8 cellular contexts compared by ENCODE assay signal in genomic region chr17:40541060-40541872, GRCh38. TPM values are rescaled to one million over a fixed set of nuclear protein-coding genes. Genes with fewer than 3 reads are reported as not detected.
DNase-seq lines count a peak whose midpoint lies in the region; ATAC-seq and TF ChIP-seq lines count a peak whose summit lies in the region.

No MANE protein-coding gene starts in this region.

- H3K36me3 ChIP-seq in CD4-positive, alpha-beta memory T cell (ENCODE audit: insufficient read depth, low read length) = no peaks in the 10 kb centered on the region
- no peaks in the 10 kb centered on the region for H3K36me3 ChIP-seq in sigmoid colon
- no peaks in the 10 kb centered on the region for H3K36me3 ChIP-seq in MG63

- peak overlapping the region; percentile 25 to 43 for H3K4me3 ChIP-seq in CD4-positive, alpha-beta memory T cell (ENCODE audit: low read length in 2 of 2)
- H3K4me3 ChIP-seq in sigmoid colon (no peak overlapping the region), MG63 (no peak overlapping the region)

- H3K4me1 Mint-ChIP-seq in CD4-positive, alpha-beta memory T cell = peaks cover 55 to 91% (median 75%) of the 10 kb centered on the region in 4 donors
- H3K4me1 Mint-ChIP-seq in activated CD8-positive, alpha-beta T cell treated with anti-CD3 and anti-CD28 coated beads for 36 hours (ENCODE audit: low read depth) = peaks cover 89% of the 10 kb centered on the region

- ATAC-seq in activated CD8-positive, alpha-beta T cell treated with anti-CD3 and anti-CD28 coated beads for 36 hours = peak; percentile 32

- peaks cover 91% of the 10 kb centered on the region for H3K4me1 ChIP-seq in CD4-positive, alpha-beta memory T cell (ENCODE audit: insufficient read depth, low read length)
- peaks cover 0 to 73% (median 62%) of the 10 kb centered on the region in 4 donors for H3K4me1 ChIP-seq in sigmoid colon

- DNase-seq in CD4-positive, alpha-beta memory T cell = peak; percentile 83 to 96 (median 88)
- peak; percentile 92 for DNase-seq in activated CD8-positive, alpha-beta T cell treated with anti-CD3 and anti-CD28 coated beads for 36 hours
- DNase-seq in effector CD4-positive, alpha-beta T cell = peak; percentile 69
- DNase-seq in sigmoid colon = peak; percentile 68
- no peak for DNase-seq in MG63
- DNase-seq in NCI-H146 treated with DMSO at 0.1 percent for 48 hours (lab: John Stamatoyannopoulos, UW; ENCODE audit: unreplicated experiment) = no peak
- DNase-seq in cortex of kidney (lab: John Stamatoyannopoulos, UW) = no peak
- no peak for DNase-seq in HK-2 (ENCODE audit: unreplicated experiment)

- H3K27me3 Mint-ChIP-seq in CD4-positive, alpha-beta memory T cell = peaks cover 0 to 4% of the 10 kb centered on the region in 2 donors
- no peaks in the 10 kb centered on the region for H3K27me3 Mint-ChIP-seq in activated CD8-positive, alpha-beta T cell treated with anti-CD3 and anti-CD28 coated beads for 36 hours

- intact Hi-C loops in CD4-positive, alpha-beta memory T cell (cut with micrococcal nuclease) = loop anchor here (1.0 to 2.0 kb wide), 3 partner anchors 8 to 60 kb away; no protein-coding TSS in a partner anchor
- intact Hi-C loops in activated CD8-positive, alpha-beta T cell treated with anti-CD3 and anti-CD28 coated beads for 36 hours (cut with micrococcal nuclease) = loop anchor here (2.0 kb wide), 1 partner anchor 20 kb away; no protein-coding TSS in a partner anchor
- intact Hi-C loops in sigmoid colon (cut with DNase I) = no loop called here

- H3K27ac Mint-ChIP-seq in CD4-positive, alpha-beta memory T cell = peak overlapping the region; percentile 94 to 100 (median 99)
- H3K27ac Mint-ChIP-seq in activated CD8-positive, alpha-beta T cell treated with anti-CD3 and anti-CD28 coated beads for 36 hours = peak overlapping the region; percentile 93

- no peak for TF ChIP-seq CTCF in activated CD8-positive, alpha-beta T cell treated with anti-CD3 and anti-CD28 coated beads for 36 hours (IDR thresholded peaks at IDR 0.05)
- no peak for TF ChIP-seq CTCF in sigmoid colon (IDR thresholded peaks at IDR 0.05)

- H3K36me3 Mint-ChIP-seq in CD4-positive, alpha-beta memory T cell = peaks cover 0 to 7% of the 10 kb centered on the region in 2 donors
- H3K36me3 Mint-ChIP-seq in activated CD8-positive, alpha-beta T cell treated with anti-CD3 and anti-CD28 coated beads for 36 hours (ENCODE audit: low read depth) = peaks cover 4% of the 10 kb centered on the region

- CTCF ChIA-PET in CD4-positive, alpha-beta memory T cell (lab: Charles Lee; ENCODE audit: partially characterized antibody) = interaction anchor here (0.7 to 19.9 kb wide), 6 partner anchors 7 to 224 kb away, joined by 3 to 512 read pairs (median 11); partner anchors contain the start of gene CCR7
- CTCF ChIA-PET in activated CD8-positive, alpha-beta T cell treated with anti-CD3 and anti-CD28 coated beads for 36 hours (lab: Charles Lee) = interaction anchor here (1.0 to 15.3 kb wide), 7 partner anchors 9 to 180 kb away, joined by 3 to 234 read pairs (median 24); partner anchors contain the start of gene GJD3

- H3K9me3 ChIP-seq in CD4-positive, alpha-beta memory T cell (ENCODE audit: control insufficient read depth in 1 of 2, low read length in 2 of 2) = no peaks in the 10 kb centered on the region
- H3K9me3 ChIP-seq in sigmoid colon = no peaks in the 10 kb centered on the region
- H3K9me3 ChIP-seq in MG63 = no peaks in the 10 kb centered on the region

- H3K27me3 ChIP-seq in CD4-positive, alpha-beta memory T cell (ENCODE audit: insufficient read depth, low read length) = no peaks in the 10 kb centered on the region
- H3K27me3 ChIP-seq in sigmoid colon = no peaks in the 10 kb centered on the region
- H3K27me3 ChIP-seq in MG63 = no peaks in the 10 kb centered on the region

- POLR2A ChIA-PET in CD4-positive, alpha-beta memory T cell (lab: Charles Lee; ENCODE audit: partially characterized antibody) = interaction anchor here (0.6 to 28.0 kb wide), 28 partner anchors 8 to 219 kb away, joined by 3 to 1088 read pairs (median 6); partner anchors contain the start of genes CCR7, IGFBP4, SMARCE1 and TOP2A
- POLR2A ChIA-PET in activated CD8-positive, alpha-beta T cell treated with anti-CD3 and anti-CD28 coated beads for 36 hours (lab: Charles Lee) = interaction anchor here (0.7 to 19.7 kb wide), 18 partner anchors 9 to 253 kb away, joined by 3 to 548 read pairs (median 5); partner anchors contain the start of genes CCR7, CDC6, SMARCE1 and TOP2A

- H3K4me3 Mint-ChIP-seq in CD4-positive, alpha-beta memory T cell = peak overlapping the region; percentile 75 to 94 (median 88)
- peak overlapping the region; percentile 71 for H3K4me3 Mint-ChIP-seq in activated CD8-positive, alpha-beta T cell treated with anti-CD3 and anti-CD28 coated beads for 36 hours

- no peak for TF ChIP-seq POLR2A in sigmoid colon (IDR thresholded peaks at IDR 0.05)

- peaks cover 0 to 3% (median 0%) of the 10 kb centered on the region in 8 donors for H3K9me3 Mint-ChIP-seq in CD4-positive, alpha-beta memory T cell
- H3K9me3 Mint-ChIP-seq in activated CD8-positive, alpha-beta T cell treated with anti-CD3 and anti-CD28 coated beads for 36 hours = no peaks in the 10 kb centered on the region

- 66 to 81% methylated on average over 20 of the region's 20 CpGs for WGBS in sigmoid colon, 2 donors

- no peak for TF ChIP-seq EP300 in sigmoid colon (IDR thresholded peaks at IDR 0.05)

- H3K27ac ChIP-seq in CD4-positive, alpha-beta memory T cell (ENCODE audit: low read depth, low read length) = peak overlapping the region; percentile 69
- peak overlapping the region; percentile 83 to 89 (median 84) for H3K27ac ChIP-seq in sigmoid colon

RNA-seq across cellular contexts. Expression of gene CCR7, which starts 24.0 kb away (rescaled TPM):
- total RNA-seq in CD4-positive, alpha-beta memory T cell = 100 to 1,000 TPM; 268 to 269 TPM
- 100 to 1,000 TPM; 436 to 502 TPM for polyA plus RNA-seq in CD4-positive, alpha-beta memory T cell
- 100 to 1,000 TPM; 297 to 302 TPM for total RNA-seq in activated CD8-positive, alpha-beta T cell treated with anti-CD3 and anti-CD28 coated beads for 36 hours
- not detected for total RNA-seq in sigmoid colon
- polyA plus RNA-seq in sigmoid colon = 10 to 100 TPM in 1 of 3 donors, not detected in 2; 73.5 TPM
- total RNA-seq in MG63 (2014; rRNA removed; shearing (Covaris generic); ENCODE audit: low replicate concordance) = not detected in 2 replicates

RNA-seq across cellular contexts. Expression of gene TNS4, which starts 39.8 kb away (rescaled TPM):
- total RNA-seq in CD4-positive, alpha-beta memory T cell = 1 to 10 TPM in 1 of 2 experiments, under 1 TPM in 1; 0.25 to 1.8 TPM
- under 1 TPM; 0.18 to 0.33 TPM for polyA plus RNA-seq in CD4-positive, alpha-beta memory T cell
- total RNA-seq in activated CD8-positive, alpha-beta T cell treated with anti-CD3 and anti-CD28 coated beads for 36 hours = 1 to 10 TPM; 5.8 to 6.3 TPM
- not detected for total RNA-seq in sigmoid colon
- polyA plus RNA-seq in sigmoid colon = 1 to 10 TPM; 1.2 to 6.9 (median 1.8) TPM
- not detected in 2 replicates for total RNA-seq in MG63 (2014; rRNA removed; shearing (Covaris generic); ENCODE audit: low replicate concordance)

Comparison
In these comparisons a context has a peak if more than half of its experiments do, and no peak if none do; other contexts are left out.
1. DNase-seq: peak in CD4-positive, alpha-beta memory T cell (5 of 5), activated CD8-positive, alpha-beta T cell treated with anti-CD3 and anti-CD28 coated beads for 36 hours (single experiment), effector CD4-positive, alpha-beta T cell (single experiment) and sigmoid colon (single experiment); none in MG63 (single experiment), NCI-H146 treated with DMSO at 0.1 percent for 48 hours (single experiment), cortex of kidney (single experiment) and HK-2 (single experiment).
2. H3K4me3 ChIP-seq: peak in CD4-positive, alpha-beta memory T cell (2 of 2); none in sigmoid colon (0 of 4) and MG63 (single experiment).
3. RNA of gene CCR7, which starts 24.0 kb away (total RNA-seq): 297 to 302 TPM in activated CD8-positive, alpha-beta T cell treated with anti-CD3 and anti-CD28 coated beads for 36 hours and 268 to 269 TPM in CD4-positive, alpha-beta memory T cell; not detected in sigmoid colon and not detected in MG63; every median in the first group is over 100 times any median in the second.